8 cellular contexts compared by ENCODE assay signal in genomic region chr1:116376734-116377096, GRCh38. TPM values are rescaled to one million over a fixed set of nuclear protein-coding genes. Genes with fewer than 3 reads are reported as not detected.
DNase-seq lines count a peak whose midpoint lies in the region; ATAC-seq, FAIRE-seq and TF ChIP-seq lines count a peak whose summit lies in the region.

No MANE protein-coding gene starts in this region.

- H4K20me1 ChIP-seq in keratinocyte (ENCODE audit: control insufficient read depth, extremely low read depth, insufficient read depth, low read length) = no peaks in the 10 kb centered on the region

- ATAC-seq in activated CD8-positive, alpha-beta memory T cell treated with anti-CD3 and anti-CD28 coated beads, Interleukin-2, amount 10 ng/mL, durations not matched to agents 7 days and 5 days = no peak
- no peak for ATAC-seq in activated naive CD4-positive, alpha-beta T cell treated with anti-CD3 and anti-CD28 coated beads, Interleukin-2, amount 50 U/mL, for 72 hours
- no peak for ATAC-seq in thoracic aorta (ENCODE audit: insufficient number of reproducible peaks, low FRiP score, low read depth)

- 20 to 30% methylated on average over 1 of the region's 1 CpG for WGBS in lower leg skin, 2 donors

- H3K27me3 ChIP-seq in keratinocyte (ENCODE audit: control insufficient read depth, extremely low read depth, insufficient read depth, low read length) (peaks cover 3% of the 10 kb centered on the region), thoracic aorta (replicated peaks; ENCODE audit: insufficient read depth) (no peaks in the 10 kb centered on the region)

- no peaks in the 10 kb centered on the region for H3K9me3 Mint-ChIP-seq in activated CD8-positive, alpha-beta memory T cell treated with anti-CD3 and anti-CD28 coated beads, Interleukin-2, amount 10 ng/mL, durations not matched to agents 7 days and 5 days (ENCODE audit: low read depth)
- no peaks in the 10 kb centered on the region for H3K9me3 Mint-ChIP-seq in activated naive CD4-positive, alpha-beta T cell treated with anti-CD3 and anti-CD28 coated beads, Interleukin-2, amount 50 U/mL, for 72 hours

- peaks cover 63% of the 10 kb centered on the region for H3K4me1 Mint-ChIP-seq in activated CD8-positive, alpha-beta memory T cell treated with anti-CD3 and anti-CD28 coated beads, Interleukin-2, amount 10 ng/mL, durations not matched to agents 7 days and 5 days

- H3K9me3 ChIP-seq in keratinocyte (ENCODE audit: control insufficient read depth, low read depth, low read length) (no peaks in the 10 kb centered on the region), thoracic aorta (no peaks in the 10 kb centered on the region)

- H3K36me3 ChIP-seq in keratinocyte (ENCODE audit: control insufficient read depth in 2 of 2, extremely low read depth in 1 of 2, insufficient read depth in 2 of 2, low read length in 2 of 2) = no peaks in the 10 kb centered on the region
- no peaks in the 10 kb centered on the region for H3K36me3 ChIP-seq in thoracic aorta

- no peaks in the 10 kb centered on the region for H3K9me1 ChIP-seq in keratinocyte (ENCODE audit: control insufficient read depth, extremely low read depth, insufficient read depth, low read length)

- peak overlapping the region; percentile 78 for H3K9ac ChIP-seq in keratinocyte (ENCODE audit: control insufficient read depth, extremely low read depth, insufficient read depth, low read length)

- H3K27me3 Mint-ChIP-seq in activated CD8-positive, alpha-beta memory T cell treated with anti-CD3 and anti-CD28 coated beads, Interleukin-2, amount 10 ng/mL, durations not matched to agents 7 days and 5 days = peaks cover 3% of the 10 kb centered on the region

- intact Hi-C loops in lower leg skin (cut with DNase I; ENCODE audit: low total_unique reads) = no loop called here

- H3K4me3 Mint-ChIP-seq in activated CD8-positive, alpha-beta memory T cell treated with anti-CD3 and anti-CD28 coated beads, Interleukin-2, amount 10 ng/mL, durations not matched to agents 7 days and 5 days = peak overlapping the region; percentile 96

- H3K4me2 ChIP-seq in keratinocyte (ENCODE audit: control insufficient read depth, extremely low read depth, insufficient read depth, low read depth, low read length) = peak overlapping the region; percentile 88

- no peak for TF ChIP-seq POLR2A in lower leg skin (IDR thresholded peaks at IDR 0.05)

- H3K27ac ChIP-seq in keratinocyte (ENCODE audit: control insufficient read depth, insufficient read depth, low read length) (peak overlapping the region; percentile 96), thoracic aorta (peak overlapping the region; percentile 81 to 97)

- FAIRE-seq in keratinocyte (lab: Jason Lieb, UNC) = no peak

- H2AFZ ChIP-seq in keratinocyte (ENCODE audit: control insufficient read depth, low read length) = no peak overlapping the region

- CTCF ChIA-PET in activated CD8-positive, alpha-beta memory T cell treated with anti-CD3 and anti-CD28 coated beads, Interleukin-2, amount 10 ng/mL, durations not matched to agents 7 days and 5 days (lab: Charles Lee) = interaction anchor here (0.6 to 3.7 kb wide), 10 partner anchors 7 to 238 kb away, joined by 3 to 14 read pairs (median 4); no protein-coding TSS in a partner anchor

- DNase-seq in activated CD8-positive, alpha-beta memory T cell treated with anti-CD3 and anti-CD28 coated beads, Interleukin-2, amount 10 ng/mL, durations not matched to agents 7 days and 5 days = no peak
- no peak for DNase-seq in activated CD8-positive, alpha-beta memory T cell treated with anti-CD3 and anti-CD28 coated beads for 24 hours
- no peak for DNase-seq in activated naive CD4-positive, alpha-beta T cell treated with anti-CD3 and anti-CD28 coated beads, Interleukin-2, amount 50 U/mL, for 72 hours (ENCODE audit: low spot score in 2 of 2)
- no peak for DNase-seq in keratinocyte (ENCODE audit: low read depth, low spot score)
- no peak for DNase-seq in thoracic aorta (ENCODE audit: low spot score)
- no peak for DNase-seq in lower leg skin (ENCODE audit: low spot score in 2 of 2)
- no peak for DNase-seq in DMS79 treated with DMSO at 0.1 percent for 48 hours (lab: John Stamatoyannopoulos, UW)
- DNase-seq in NK-92 (lab: John Stamatoyannopoulos, UW; ENCODE audit: unreplicated experiment) = no peak

- TF ChIP-seq CTCF in keratinocyte (optimal IDR thresholded peaks at IDR 0.05 in 1 of 3, IDR thresholded peaks at IDR 0.05 in 1 of 3, conservative IDR thresholded peaks at IDR 0.05 in 1 of 3; ENCODE audit: extremely low read depth in 1 of 3, insufficient read depth in 2 of 3, low read length in 3 of 3) (no peak), thoracic aorta (IDR thresholded peaks at IDR 0.05) (no peak), lower leg skin (IDR thresholded peaks at IDR 0.05) (no peak)

- H3K4me3 ChIP-seq in keratinocyte (ENCODE audit: control insufficient read depth in 2 of 3, extremely low read depth in 1 of 3, insufficient read depth in 2 of 3, low read depth in 1 of 3, low read length in 3 of 3) = peak overlapping the region in 2 of 3 experiments; percentile 44 to 62
- peak overlapping the region; percentile 95 for H3K4me3 ChIP-seq in thoracic aorta
- no peak overlapping the region for H3K4me3 ChIP-seq in lower leg skin (ENCODE audit: low read depth, poor library complexity, severe bottlenecking)

- peak overlapping the region; percentile 93 for H3K27ac Mint-ChIP-seq in activated CD8-positive, alpha-beta memory T cell treated with anti-CD3 and anti-CD28 coated beads, Interleukin-2, amount 10 ng/mL, durations not matched to agents 7 days and 5 days
- H3K27ac Mint-ChIP-seq in activated naive CD4-positive, alpha-beta T cell treated with anti-CD3 and anti-CD28 coated beads, Interleukin-2, amount 50 U/mL, for 72 hours = peak overlapping the region; percentile 89 to 97

- H3K4me1 ChIP-seq in keratinocyte (ENCODE audit: control insufficient read depth, extremely low read depth, insufficient read depth, low read length) (peaks cover 54% of the 10 kb centered on the region), thoracic aorta (ENCODE audit: control insufficient read depth in 1 of 2, low read depth in 2 of 2) (peaks cover 65 to 78% of the 10 kb centered on the region in 2 donors)

- peaks cover 62% of the 10 kb centered on the region for H3K79me2 ChIP-seq in keratinocyte (ENCODE audit: control insufficient read depth, insufficient read depth, low read length)

- peaks cover 11% of the 10 kb centered on the region for H3K36me3 Mint-ChIP-seq in activated CD8-positive, alpha-beta memory T cell treated with anti-CD3 and anti-CD28 coated beads, Interleukin-2, amount 10 ng/mL, durations not matched to agents 7 days and 5 days
- peaks cover 20 to 33% of the 10 kb centered on the region in 2 donors for H3K36me3 Mint-ChIP-seq in activated naive CD4-positive, alpha-beta T cell treated with anti-CD3 and anti-CD28 coated beads, Interleukin-2, amount 50 U/mL, for 72 hours

- dilution Hi-C loops in keratinocyte (cut with MboI; ENCODE audit: extremely low pct_ligation_motif_present, low sequenced_read_pairs) = no loop called here

RNA-seq across cellular contexts. Expression of gene ATP1A1, which starts 3.7 kb away (rescaled TPM):
- 100 to 1,000 TPM; 169 to 206 TPM for total RNA-seq in activated CD8-positive, alpha-beta memory T cell treated with anti-CD3 and anti-CD28 coated beads, Interleukin-2, amount 10 ng/mL, durations not matched to agents 7 days and 5 days
- total RNA-seq in activated naive CD4-positive, alpha-beta T cell treated with anti-CD3 and anti-CD28 coated beads, Interleukin-2, amount 50 U/mL, for 72 hours = 100 to 1,000 TPM; 220 to 337 TPM
- 357 to 412 TPM (median 381 TPM) in 3 replicates for polyA plus RNA-seq in keratinocyte
- polyA plus RNA-seq in keratinocyte (2011; ENCODE audit: low read depth) = 305 TPM
- polyA plus RNA-seq in keratinocyte (2011; cell fraction: cytosol; rRNA removed) = 239 and 241 TPM in 2 replicates
- 486 and 517 TPM in 2 replicates for polyA plus RNA-seq in keratinocyte (2011; cell fraction: nucleus; rRNA removed)
- polyA plus RNA-seq in keratinocyte (2012; ENCODE audit: low replicate concordance) = 252 and 318 TPM in 2 replicates
- 225 to 603 TPM (median 478 TPM) in 3 replicates for polyA minus RNA-seq in keratinocyte
- polyA minus RNA-seq in keratinocyte (2011; cell fraction: cytosol; rRNA and poly(A)+ RNA removed) = 257 TPM
- 329 and 500 TPM in 2 replicates for polyA minus RNA-seq in keratinocyte (2011; cell fraction: nucleus; rRNA and poly(A)+ RNA removed)
- total RNA-seq in thoracic aorta (100 to 1,000 TPM; 244 to 310 TPM), lower leg skin (100 to 1,000 TPM; 241 to 757 (median 415) TPM)
